In the genomic region with DNA sequence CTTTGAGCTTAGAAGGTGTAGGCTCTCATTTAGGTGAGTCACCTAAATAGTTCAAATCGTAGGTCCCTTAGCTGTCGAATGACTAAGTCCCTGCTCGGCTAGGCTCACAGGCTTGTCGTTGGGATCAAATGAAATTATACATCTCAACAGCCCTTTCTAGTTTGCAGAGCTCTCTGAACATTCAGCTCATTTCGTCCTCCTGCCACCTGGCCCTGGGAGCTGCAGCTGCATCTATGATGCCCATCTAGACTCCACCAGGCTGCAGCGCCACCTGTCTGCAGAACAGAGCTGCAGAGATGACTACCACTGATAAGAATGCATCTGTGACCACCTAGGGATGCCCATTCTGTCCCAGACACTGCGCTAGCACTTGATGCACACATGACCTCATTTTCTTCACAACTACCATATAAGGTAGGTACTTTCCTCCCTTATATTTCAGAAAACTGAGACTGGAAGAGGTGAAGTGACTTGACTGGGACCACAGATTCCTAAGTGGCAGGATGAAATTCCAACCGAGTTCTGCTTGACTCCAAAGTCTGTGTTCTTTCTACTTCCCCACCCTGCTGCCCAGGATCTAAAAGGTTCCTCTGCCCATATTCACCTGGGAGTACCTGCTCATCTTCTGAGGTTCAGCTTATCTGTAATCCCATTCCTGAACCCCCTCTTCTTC, we compare ENCODE assay signal across 8 cellular contexts.
A peak's percentile ranks its signal among the peaks of the same experiment; 100 is the strongest.
DNase-seq lines count a peak whose midpoint lies in the region; ATAC-seq and TF ChIP-seq lines count a peak whose summit lies in the region.
"Had no signal": no experiment of that assay in that cellular context is flagged by ENCODE, and none has a peak within 500 bp of the region (broad histone marks: within the 10 kb centered on the region; RNA-seq: fewer than 3 reads in every experiment).

No MANE protein-coding gene starts in this region.

- intact Hi-C loops in activated CD4-positive, alpha-beta memory T cell treated with anti-CD3 and anti-CD28 coated beads for 36 hours (cut with micrococcal nuclease), result loop anchor here (1.0 kb wide), 1 partner anchor 69 kb away; no protein-coding TSS in a partner anchor

- ATAC-seq in HG02798 (IDR thresholded peaks at IDR 0.05; ENCODE audit: poor library complexity, unreplicated experiment) (peak; percentile 78), HG03342 (IDR thresholded peaks at IDR 0.05; ENCODE audit: unreplicated experiment) (no peak)

- TF ChIP-seq CTCF in GM12864 (IDR thresholded peaks at IDR 0.05; ENCODE audit: low read depth, low read length, missing control alignments), result peak; percentile 90
- peak; percentile 76 for TF ChIP-seq CTCF in foreskin fibroblast (IDR thresholded peaks at IDR 0.05; ENCODE audit: low read depth, low read length)

- H3K9me3 Mint-ChIP-seq in activated CD4-positive, alpha-beta memory T cell treated with anti-CD3 and anti-CD28 coated beads for 36 hours, result no peaks in the 10 kb centered on the region
- H3K9me3 Mint-ChIP-seq: central memory CD8-positive, alpha-beta T cell had no signal

- POLR2A ChIA-PET in activated CD4-positive, alpha-beta memory T cell treated with anti-CD3 and anti-CD28 coated beads for 36 hours (lab: Charles Lee), result interaction anchor here (0.6 kb wide), 1 partner anchor 12 kb away, joined by 4 read pairs; no protein-coding TSS in a partner anchor

- no peaks in the 10 kb centered on the region for H3K4me1 Mint-ChIP-seq in activated CD4-positive, alpha-beta memory T cell treated with anti-CD3 and anti-CD28 coated beads for 36 hours (ENCODE audit: low read depth)
- H3K4me1 Mint-ChIP-seq: central memory CD8-positive, alpha-beta T cell had no signal

- no peaks in the 10 kb centered on the region for H3K27me3 Mint-ChIP-seq in activated CD4-positive, alpha-beta memory T cell treated with anti-CD3 and anti-CD28 coated beads for 36 hours

- no peaks in the 10 kb centered on the region for H3K36me3 Mint-ChIP-seq in activated CD4-positive, alpha-beta memory T cell treated with anti-CD3 and anti-CD28 coated beads for 36 hours

- no peak overlapping the region for H3K4me3 Mint-ChIP-seq in activated CD4-positive, alpha-beta memory T cell treated with anti-CD3 and anti-CD28 coated beads for 36 hours
- H3K4me3 Mint-ChIP-seq: central memory CD8-positive, alpha-beta T cell had no signal

- H3K27ac Mint-ChIP-seq in activated CD4-positive, alpha-beta memory T cell treated with anti-CD3 and anti-CD28 coated beads for 36 hours, result no peak overlapping the region

- CTCF ChIA-PET in activated CD4-positive, alpha-beta memory T cell treated with anti-CD3 and anti-CD28 coated beads for 36 hours (lab: Charles Lee), result interaction anchor here (0.7 to 8.0 kb wide), 14 partner anchors 9 to 383 kb away, joined by 3 to 167 read pairs (median 5); no protein-coding TSS in a partner anchor

- DNase-seq in GM12864 (ENCODE audit: low read depth) (peak; percentile 3), NCI-H2107 treated with DMSO at 0.1 percent for 48 hours (lab: John Stamatoyannopoulos, UW; ENCODE audit: unreplicated experiment) (peak; percentile 82), foreskin fibroblast (peak; percentile 33 to 63), renal cortical epithelial cell (ENCODE audit: low read depth) (peak; percentile 97)
- DNase-seq in activated CD4-positive, alpha-beta memory T cell treated with anti-CD3 and anti-CD28 coated beads for 36 hours, result peak; percentile 72

- no peak overlapping the region for H3K4me3 ChIP-seq in GM12864 (ENCODE audit: low read depth, low read length)
- H3K4me3 ChIP-seq in foreskin fibroblast (ENCODE audit: low read depth in 1 of 2, low read length in 2 of 2), result no peak overlapping the region

Comparison
In these comparisons a context has a peak if more than half of its experiments do, and no peak if none do; other contexts are left out.
1. DNase-seq: peak in every context shown above with its lines; median percentile 97 in renal cortical epithelial cell; 82 in NCI-H2107 treated with DMSO at 0.1 percent for 48 hours; 72 in activated CD4-positive, alpha-beta memory T cell treated with anti-CD3 and anti-CD28 coated beads for 36 hours; 48 in foreskin fibroblast; 3 in GM12864.